15 cellular contexts compared by ENCODE assay signal in the genomic region with DNA sequence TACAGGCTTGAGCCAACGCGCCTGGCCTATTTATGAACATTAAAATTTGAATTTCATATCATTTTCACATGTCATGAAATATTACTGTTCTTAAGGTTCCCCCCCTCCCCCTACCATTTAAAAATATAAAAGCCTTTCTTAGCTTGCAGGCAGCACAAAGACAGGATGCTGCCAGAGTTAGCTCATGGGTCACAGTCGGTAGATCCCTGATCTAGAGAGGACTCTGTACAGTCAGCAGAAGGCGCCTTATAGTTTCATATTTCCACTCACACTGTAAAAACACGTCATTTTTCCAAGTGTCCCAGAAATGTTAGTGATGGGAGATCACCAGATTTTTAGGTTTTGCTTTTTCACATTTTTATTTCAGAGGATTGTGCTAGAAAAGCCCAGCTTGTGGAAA. TPM values are rescaled to one million over a fixed set of nuclear protein-coding genes. Genes with fewer than 3 reads are reported as not detected.
DNase-seq lines count a peak whose midpoint lies in the region; TF ChIP-seq lines count a peak whose summit lies in the region.
"Had no signal": no experiment of that assay in that cellular context is flagged by ENCODE, and none has a peak within 500 bp of the region (broad histone marks: within the 10 kb centered on the region; RNA-seq: fewer than 3 reads in every experiment).

No MANE protein-coding gene starts in this region.

- H3K27me3 Mint-ChIP-seq in activated T-cell treated with anti-CD3 and anti-CD28 coated beads, Interleukin-2, amount 50 U/mL, for 24 hours: no peaks in the 10 kb centered on the region
- no peaks in the 10 kb centered on the region for H3K27me3 Mint-ChIP-seq in T-helper 2 cell treated with Interferon-gamma antibody and Interleukin-4, amounts not matched to agents 5 μg/mL and 100 μg/mL, for 36 hours (ENCODE audit: low read depth)

- H3K4me3 ChIP-seq in ACC112 (ENCODE audit: low read depth, low read length) (no peak overlapping the region), OCI-LY7 (ENCODE audit: low read depth, low read length, poor library complexity, severe bottlenecking) (no peak overlapping the region), endocrine pancreas (ENCODE audit: control insufficient read depth, insufficient read depth, low read length) (peak overlapping the region; percentile 38), mesenchymal stem cell (ENCODE audit: insufficient read depth in 1 of 2, low read depth in 1 of 2, low read length in 2 of 2) (no peak overlapping the region)
- H3K4me3 ChIP-seq: suprapubic skin had no signal

- H3K9me3 Mint-ChIP-seq in activated T-cell treated with anti-CD3 and anti-CD28 coated beads, Interleukin-2, amount 50 U/mL, for 24 hours: no peaks in the 10 kb centered on the region
- H3K9me3 Mint-ChIP-seq in T-helper 2 cell treated with Interferon-gamma antibody and Interleukin-4, amounts not matched to agents 5 μg/mL and 100 μg/mL, for 36 hours: no peaks in the 10 kb centered on the region

- no peak overlapping the region for H3K14ac ChIP-seq in mesenchymal stem cell (ENCODE audit: low read length in 2 of 2)

- no peak overlapping the region for H2BK120ac ChIP-seq in mesenchymal stem cell (ENCODE audit: low read depth, low read length)

- H3K4me2 ChIP-seq in OCI-LY7 (ENCODE audit: low read length) (0 out of 2 replicates have a peak overlapping the region, but pooled peaks have one; percentile 4), mesenchymal stem cell (ENCODE audit: low read length, poor library complexity, severe bottlenecking) (no peak overlapping the region)

- H3K79me2 ChIP-seq in ACC112 (ENCODE audit: control insufficient read depth, insufficient read depth, low read length, unreplicated experiment): peaks cover 91% of the 10 kb centered on the region
- H3K79me2 ChIP-seq in OCI-LY7 (ENCODE audit: insufficient read depth, low read depth, low read length): peaks cover 90% of the 10 kb centered on the region

- CTCF ChIA-PET in OCI-LY7 (lab: Charles Lee; ENCODE audit: unreplicated experiment): interaction anchor here (1.9 kb wide), 1 partner anchor 13 kb away, joined by 5 read pairs; the partner anchor contains the start of gene NOCT

- 0 out of 2 replicates have a peak, but pooled peaks cover 4% of the 10 kb centered on the region for H3K36me3 ChIP-seq in ACC112 (ENCODE audit: insufficient read depth, low read length)
- peaks cover 38% of the 10 kb centered on the region for H3K36me3 ChIP-seq in OCI-LY7 (ENCODE audit: insufficient read depth, low read length)
- no peaks in the 10 kb centered on the region for H3K36me3 ChIP-seq in endocrine pancreas (ENCODE audit: control insufficient read depth, insufficient read depth, low read length)
- peaks cover 4 to 9% of the 10 kb centered on the region in 2 experiments for H3K36me3 ChIP-seq in mesenchymal stem cell (ENCODE audit: control insufficient read depth in 1 of 2, insufficient read depth in 2 of 2, low read depth in 1 of 2, low read length in 2 of 2)
- H3K36me3 ChIP-seq: suprapubic skin had no signal

- intact Hi-C loops in OCI-LY7 (cut with micrococcal nuclease; ENCODE audit: unreplicated experiment): no loop called here

- no peak overlapping the region for H3K4ac ChIP-seq in mesenchymal stem cell (ENCODE audit: low read depth in 1 of 2, low read length in 2 of 2)

- H4K91ac ChIP-seq in mesenchymal stem cell (ENCODE audit: low read length): no peak overlapping the region

- POLR2A ChIA-PET in OCI-LY7 (lab: Charles Lee): interaction anchor here (0.6 to 2.5 kb wide), 4 partner anchors 10 to 512 kb away, joined by 3 to 24 read pairs (median 6); no protein-coding TSS in a partner anchor

- H3K4me1 ChIP-seq in ACC112 (ENCODE audit: control insufficient read depth, insufficient read depth, low read length, unreplicated experiment): peaks cover 23% of the 10 kb centered on the region
- peaks cover 5% of the 10 kb centered on the region for H3K4me1 ChIP-seq in OCI-LY7 (ENCODE audit: insufficient read depth, low read length, poor library complexity, severe bottlenecking)
- no peaks in the 10 kb centered on the region for H3K4me1 ChIP-seq in endocrine pancreas (ENCODE audit: control insufficient read depth, insufficient read depth, low read length)
- H3K4me1 ChIP-seq in mesenchymal stem cell (ENCODE audit: control insufficient read depth, insufficient read depth, low read depth, low read length): peaks cover 7% of the 10 kb centered on the region

- DNase-seq in OCI-LY7 (ENCODE audit: low spot score): no peak
- no peak for DNase-seq in mesenchymal stem cell
- no peak for DNase-seq in activated T-cell treated with anti-CD3 and anti-CD28 coated beads, Interleukin-2, amount 50 U/mL, for 24 hours
- no peak for DNase-seq in retina
- DNase-seq in NCI-H345 (lab: John Stamatoyannopoulos, UW): no peak
- no peak for DNase-seq in T-helper 2 cell treated with Interferon-gamma antibody and Interleukin-4, amounts not matched to agents 5 μg/mL and 100 μg/mL, for 36 hours (ENCODE audit: low spot score)
- DNase-seq: activated CD4-positive, alpha-beta T cell treated with anti-CD3 and anti-CD28 coated beads for 4 hours; activated naive CD4-positive, alpha-beta T cell; HCEC 1CT; NCI-H1436 treated with DMSO at 0.1 percent for 48 hours; NCI-H446 treated with DMSO at 0.1 percent for 48 hours; T1000 had no signal

- peaks cover 14% of the 10 kb centered on the region for H3K4me1 Mint-ChIP-seq in activated T-cell treated with anti-CD3 and anti-CD28 coated beads, Interleukin-2, amount 50 U/mL, for 24 hours (ENCODE audit: low read depth)
- peaks cover 5% of the 10 kb centered on the region for H3K4me1 Mint-ChIP-seq in T-helper 2 cell treated with Interferon-gamma antibody and Interleukin-4, amounts not matched to agents 5 μg/mL and 100 μg/mL, for 36 hours (ENCODE audit: low read depth)

- H4K20me1 ChIP-seq in OCI-LY7 (ENCODE audit: insufficient read depth, low read length): peaks cover 8% of the 10 kb centered on the region

- H3K9me2 ChIP-seq in OCI-LY7 (ENCODE audit: insufficient read depth, low read length): no peaks in the 10 kb centered on the region

- H2AK5ac ChIP-seq in mesenchymal stem cell (ENCODE audit: low read length, severe bottlenecking): no peak overlapping the region

- no peaks in the 10 kb centered on the region for H3K9me3 ChIP-seq in OCI-LY7 (ENCODE audit: low read length)
- H3K9me3 ChIP-seq in endocrine pancreas (ENCODE audit: control insufficient read depth, low read length): no peaks in the 10 kb centered on the region
- no peaks in the 10 kb centered on the region for H3K9me3 ChIP-seq in mesenchymal stem cell (ENCODE audit: control insufficient read depth, low read length)
- H3K9me3 ChIP-seq: suprapubic skin had no signal

- H3K9ac ChIP-seq in endocrine pancreas (ENCODE audit: control insufficient read depth, insufficient read depth, low read length) (peak overlapping the region; percentile 21), mesenchymal stem cell (ENCODE audit: low read length) (peak overlapping the region; percentile 3)

- BruUV-seq in OCI-LY7 (replicated peaks; lab: Mats Ljungman, UMichigan): no TSS peak

- no peak overlapping the region for H3K27ac Mint-ChIP-seq in activated T-cell treated with anti-CD3 and anti-CD28 coated beads, Interleukin-2, amount 50 U/mL, for 24 hours
- H3K27ac Mint-ChIP-seq in T-helper 2 cell treated with Interferon-gamma antibody and Interleukin-4, amounts not matched to agents 5 μg/mL and 100 μg/mL, for 36 hours: no peak overlapping the region

- H3K27me3 ChIP-seq in ACC112 (ENCODE audit: insufficient read depth, low read length): no peaks in the 10 kb centered on the region
- no peaks in the 10 kb centered on the region for H3K27me3 ChIP-seq in endocrine pancreas (ENCODE audit: control insufficient read depth, insufficient read depth, low read length)
- H3K27me3 ChIP-seq in mesenchymal stem cell (ENCODE audit: control insufficient read depth in 1 of 2, insufficient read depth in 1 of 2, low read length in 2 of 2): no peaks in the 10 kb centered on the region
- H3K27me3 ChIP-seq: suprapubic skin had no signal

- 97% methylated on average over 3 of the region's 5 CpGs for WGBS in mesenchymal stem cell

- no peak for TF ChIP-seq CTCF in OCI-LY7 (conservative IDR thresholded peaks at IDR 0.05; ENCODE audit: low read length)

- H3K27ac ChIP-seq in ACC112 (ENCODE audit: low read depth, low read length): peak overlapping the region; percentile 14; the same call in 1 of the 2 replicates
- no peak overlapping the region for H3K27ac ChIP-seq in OCI-LY7 (ENCODE audit: low read depth, low read length, poor library complexity, severe bottlenecking)
- H3K27ac ChIP-seq in mesenchymal stem cell (ENCODE audit: low read length, poor library complexity, severe bottlenecking): no peak overlapping the region
- H3K27ac ChIP-seq: suprapubic skin had no signal

- peaks cover 37% of the 10 kb centered on the region for H3K36me3 Mint-ChIP-seq in activated T-cell treated with anti-CD3 and anti-CD28 coated beads, Interleukin-2, amount 50 U/mL, for 24 hours (ENCODE audit: low read depth)
- H3K36me3 Mint-ChIP-seq in T-helper 2 cell treated with Interferon-gamma antibody and Interleukin-4, amounts not matched to agents 5 μg/mL and 100 μg/mL, for 36 hours (ENCODE audit: low read depth): peaks cover 7% of the 10 kb centered on the region

- H2BK5ac ChIP-seq in mesenchymal stem cell (ENCODE audit: low read depth, low read length, poor library complexity, severe bottlenecking): no peak overlapping the region

- H4K8ac ChIP-seq in mesenchymal stem cell (ENCODE audit: low read length): no peak overlapping the region

- no peak overlapping the region for H2AFZ ChIP-seq in ACC112 (ENCODE audit: low read length, unreplicated experiment)
- no peak overlapping the region for H2AFZ ChIP-seq in OCI-LY7 (ENCODE audit: low read length)
- no peak overlapping the region for H2AFZ ChIP-seq in mesenchymal stem cell (ENCODE audit: low read depth, low read length)

- H3K18ac ChIP-seq in mesenchymal stem cell (ENCODE audit: low read depth in 1 of 2, low read length in 2 of 2): no peak overlapping the region

- no peak overlapping the region for H2BK12ac ChIP-seq in mesenchymal stem cell (ENCODE audit: low read length in 2 of 2)

- no peak overlapping the region for H3K4me3 Mint-ChIP-seq in activated T-cell treated with anti-CD3 and anti-CD28 coated beads, Interleukin-2, amount 50 U/mL, for 24 hours
- no peak overlapping the region for H3K4me3 Mint-ChIP-seq in T-helper 2 cell treated with Interferon-gamma antibody and Interleukin-4, amounts not matched to agents 5 μg/mL and 100 μg/mL, for 36 hours

- H2BK15ac ChIP-seq in mesenchymal stem cell (ENCODE audit: low read depth, poor library complexity, severe bottlenecking): no peak overlapping the region

- H3K23ac ChIP-seq in mesenchymal stem cell (ENCODE audit: low read length in 2 of 2): no peak overlapping the region

- H3K79me1 ChIP-seq in mesenchymal stem cell (replicated peaks; ENCODE audit: low read length, poor library complexity, severe bottlenecking): no peaks in the 10 kb centered on the region

RNA-seq across cellular contexts. Expression of gene NOCT, which starts 12.2 kb away (rescaled TPM):
- total RNA-seq in OCI-LY7 (2014; rRNA removed; shearing (Covaris generic)): 12.7 and 22.8 TPM in 2 replicates
- 16.8 and 17.8 TPM in 2 replicates for total RNA-seq in OCI-LY7 (2022)
- polyA plus RNA-seq in mesenchymal stem cell (2013, experiment 1 of 2): 9.1 TPM
- polyA plus RNA-seq in mesenchymal stem cell (2013, experiment 2 of 2): 8.2 TPM
